In the genomic region with DNA sequence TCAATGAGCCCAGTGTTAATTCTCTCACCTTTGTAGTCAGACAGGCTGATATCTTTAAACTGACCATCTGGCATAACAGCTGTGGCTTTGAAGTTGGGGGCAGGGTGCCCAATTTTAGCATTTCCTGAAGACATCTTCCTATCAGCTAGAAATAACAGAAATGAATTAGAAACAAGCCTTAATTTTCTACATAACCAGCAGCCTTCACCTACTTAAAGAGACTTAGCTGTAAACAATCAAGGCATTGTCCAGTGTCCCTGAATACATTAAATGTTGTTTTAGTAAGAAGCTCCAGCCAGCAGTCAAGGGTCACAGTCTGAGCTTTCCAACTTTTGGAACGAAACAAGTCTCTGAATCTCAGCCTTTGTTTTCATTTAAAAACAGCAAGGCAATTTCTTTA, we compare ENCODE assay signal across 8 cellular contexts.
DNase-seq lines count a peak whose midpoint lies in the region; TF ChIP-seq lines count a peak whose summit lies in the region.

No MANE protein-coding gene starts in this region.

- H2AFZ ChIP-seq in neuron (ENCODE audit: low read depth, low read length), result no peak overlapping the region

- TF ChIP-seq CTCF in GM13977 (IDR thresholded peaks at IDR 0.05; ENCODE audit: extremely low read depth, insufficient read depth, missing control alignments), result no peak

- H3K36me3 ChIP-seq in ES-I3 (ENCODE audit: insufficient read depth, low read length) (peaks cover 40% of the 10 kb centered on the region), neuron (ENCODE audit: insufficient read depth, low read length) (peaks cover 29% of the 10 kb centered on the region)

- in situ Hi-C loops in GM13977 (cut with MboI; ENCODE audit: low pct_unique_long_range_greater_than_20kb, low sequenced_read_pairs, unreplicated experiment), result no loop called here

- DNase-seq in NCI-H82 treated with DMSO at 0.1 percent for 48 hours (lab: John Stamatoyannopoulos, UW; ENCODE audit: unreplicated experiment), result peak; percentile 62
- DNase-seq in stimulated activated CD4-positive, alpha-beta T cell treated with anti-CD3 and anti-CD28 coated beads, Interleukin-2, amount 100 ng/mL, for 48 hours, result no peak
- DNase-seq in GM13977 (ENCODE audit: low spot score), result no peak
- no peak for DNase-seq in SIG-M5 treated with dmso at 0.1 percent for 504 hours (lab: John Stamatoyannopoulos, UW; ENCODE audit: unreplicated experiment)
- no peak for DNase-seq in GF-D8 (lab: John Stamatoyannopoulos, UW)

- peak overlapping the region; percentile 0 for H3K27ac ChIP-seq in cingulate gyrus (ENCODE audit: low read depth, low read length)

- H3K27me3 ChIP-seq in neuron (ENCODE audit: insufficient read depth, low read length), result no peaks in the 10 kb centered on the region

- H3K9ac ChIP-seq in ES-I3 (ENCODE audit: low read depth, low read length), result peak overlapping the region; percentile 2; the same call in 1 of the 2 replicates

- no peaks in the 10 kb centered on the region for H3K9me3 ChIP-seq in ES-I3 (ENCODE audit: control insufficient read depth, insufficient read depth, low read length)
- no peaks in the 10 kb centered on the region for H3K9me3 ChIP-seq in neuron (ENCODE audit: low read length)

- H3K4me1 ChIP-seq in ES-I3 (ENCODE audit: insufficient read depth, low read length), result 0 out of 2 replicates have a peak, but pooled peaks cover 4% of the 10 kb centered on the region
- H3K4me1 ChIP-seq in neuron (ENCODE audit: insufficient read depth, low read length), result peaks cover 16% of the 10 kb centered on the region

- peak overlapping the region; percentile 3 for H3K4me3 ChIP-seq in neuron (ENCODE audit: low read length)
